ENCODE assay signal across 16 cellular contexts in genomic region chr5:171600736-171601265, GRCh38.
A peak's percentile ranks its signal among the peaks of the same experiment; 100 is the strongest.
DNase-seq lines count a peak whose midpoint lies in the region; ATAC-seq lines count a peak whose summit lies in the region.
"Had no signal": no experiment of that assay in that cellular context is flagged by ENCODE, and none has a peak within 500 bp of the region (broad histone marks: within the 10 kb centered on the region; RNA-seq: fewer than 3 reads in every experiment).

No MANE protein-coding gene starts in this region.

- peak overlapping the region; percentile 16 for H3K27ac Mint-ChIP-seq in activated T-helper 17 cell treated with anti-CD3 and anti-CD28 coated beads, Interleukin-2, amount 50 U/mL, for 72 hours

- no peaks in the 10 kb centered on the region for H3K36me3 Mint-ChIP-seq in activated T-helper 17 cell treated with anti-CD3 and anti-CD28 coated beads, Interleukin-2, amount 50 U/mL, for 72 hours (ENCODE audit: low read depth)

- DNase-seq in Ammon's horn (ENCODE audit: low spot score) = peak; percentile 46
- DNase-seq in mucosa of gallbladder (ENCODE audit: low spot score) = peak; percentile 12
- DNase-seq in NCI-H146 (lab: John Stamatoyannopoulos, UW) = no peak
- no peak for DNase-seq in cerebellar cortex (ENCODE audit: low spot score)
- DNase-seq: activated CD4-positive, alpha-beta T cell treated with anti-CD3 and anti-CD28 coated beads for 1 hour; activated naive CD4-positive, alpha-beta T cell treated with Interleukin-2 at 50 U/mL for 16 hours; foreskin keratinocyte; NCI-H1092 treated with DMSO at 0.1 percent for 48 hours; NCI-H69; SK-N-SH; stimulated activated CD4-positive, alpha-beta T cell treated with anti-CD3 and anti-CD28 coated beads, Interleukin-12 subunit alpha, Interleukin-12 subunit beta, amount 100 ng/mL, for 4 hours had no signal

- H3K27me3 Mint-ChIP-seq in activated T-helper 17 cell treated with anti-CD3 and anti-CD28 coated beads, Interleukin-2, amount 50 U/mL, for 72 hours = peaks cover 16% of the 10 kb centered on the region

- ATAC-seq in HG02852 (IDR thresholded peaks at IDR 0.05; ENCODE audit: unreplicated experiment) = peak; percentile 20
- ATAC-seq in activated T-helper 17 cell treated with anti-CD3 and anti-CD28 coated beads, Interleukin-2, amount 50 U/mL, for 72 hours (replicated peaks) = peak; percentile 36
- ATAC-seq in GM18519 (IDR thresholded peaks at IDR 0.05; ENCODE audit: low FRiP score, unreplicated experiment) = no peak
- no peak for ATAC-seq in HG02981 (IDR thresholded peaks at IDR 0.05; ENCODE audit: unreplicated experiment)
- ATAC-seq: foreskin keratinocyte had no signal

- peaks cover 5% of the 10 kb centered on the region for H3K9me3 Mint-ChIP-seq in activated T-helper 17 cell treated with anti-CD3 and anti-CD28 coated beads, Interleukin-2, amount 50 U/mL, for 72 hours

- H3K4me1 Mint-ChIP-seq in activated T-helper 17 cell treated with anti-CD3 and anti-CD28 coated beads, Interleukin-2, amount 50 U/mL, for 72 hours = peaks cover 10% of the 10 kb centered on the region

- peak overlapping the region; percentile 28 for H3K4me3 Mint-ChIP-seq in activated T-helper 17 cell treated with anti-CD3 and anti-CD28 coated beads, Interleukin-2, amount 50 U/mL, for 72 hours
- H3K4me3 Mint-ChIP-seq: nephron had no signal

Comparison
In these comparisons a context has a peak if more than half of its experiments do, and no peak if none do; other contexts are left out.
1. DNase-seq: peak in Ammon's horn (single experiment) and mucosa of gallbladder (single experiment); none in NCI-H146 (single experiment) and cerebellar cortex (single experiment).
2. ATAC-seq: peak in HG02852 (single experiment) and activated T-helper 17 cell treated with anti-CD3 and anti-CD28 coated beads, Interleukin-2, amount 50 U/mL, for 72 hours (single experiment); none in GM18519 (single experiment) and HG02981 (single experiment).